ENCODE assay signal across 19 cellular contexts in the genomic region with DNA sequence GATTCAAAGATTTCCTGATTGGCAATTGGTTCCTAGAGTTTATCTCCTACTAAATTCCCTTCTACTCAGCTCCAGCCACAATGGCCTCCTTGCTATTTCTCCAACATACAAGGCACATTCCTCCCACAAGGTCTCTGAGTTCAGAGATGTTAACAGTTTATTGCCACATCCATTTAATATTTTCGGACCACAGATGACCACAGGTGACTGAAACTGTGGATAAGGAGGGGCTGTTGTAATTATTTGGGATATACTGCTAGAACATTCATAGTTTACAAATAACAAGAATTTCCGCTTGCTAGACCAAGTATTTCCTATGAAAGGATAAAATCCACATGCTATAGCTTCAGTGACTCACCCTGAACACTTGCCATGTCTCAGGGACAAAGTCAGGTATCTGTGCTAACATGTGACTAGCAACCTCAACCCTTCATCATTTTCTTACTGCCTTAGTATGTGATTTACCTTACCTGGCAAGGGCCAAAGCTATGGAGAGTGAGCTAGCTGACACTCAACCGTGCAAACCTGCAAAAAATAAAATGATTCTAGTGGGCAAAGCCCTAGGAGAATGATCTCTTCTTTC.
DNase-seq lines count a peak whose midpoint lies in the region; ATAC-seq, FAIRE-seq and TF ChIP-seq lines count a peak whose summit lies in the region.
"Had no signal": no experiment of that assay in that cellular context is flagged by ENCODE, and none has a peak within 500 bp of the region (broad histone marks: within the 10 kb centered on the region; RNA-seq: fewer than 3 reads in every experiment).

No MANE protein-coding gene starts in this region.

- H3K9me3 ChIP-seq in HepG2 (ENCODE audit: low read length) (no peaks in the 10 kb centered on the region), right lobe of liver (no peaks in the 10 kb centered on the region)
- H3K9me3 ChIP-seq: tibial nerve had no signal

- DNase-seq in HepG2 (ENCODE audit: low spot score) (no peak), right lobe of liver (no peak), RWPE1 (ENCODE audit: low spot score) (peak; percentile 8), epithelial cell of prostate (ENCODE audit: low read depth, low spot score) (no peak), ACHN (no peak)
- no peak for DNase-seq in stimulated activated CD4-positive, alpha-beta T cell treated with anti-CD3 and anti-CD28 coated beads, Interleukin-4, amount 100 ng/mL, for 1 hour
- DNase-seq: activated CD4-positive, alpha-beta T cell treated with anti-CD3 and anti-CD28 coated beads, Interleukin-2, amount 50 U/mL, for 1 hour; activated T-cell treated with anti-CD3 and anti-CD28 coated beads, Interleukin-2, amount 50 U/mL, for 1 hour; DMS79 treated with DMSO at 0.1 percent for 48 hours; NCI-H1048; NCI-H2081; occipital lobe; right cardiac atrium; stimulated activated naive CD4-positive, alpha-beta T cell had no signal

- H3K9me3 Mint-ChIP-seq in stimulated activated naive CD8-positive, alpha-beta T cell treated with anti-CD3 and anti-CD28 coated beads, Interleukin-15, Interleukin-2, amounts not matched to agents 100 ng/mL and 50 ng/mL, for 24 hours = no peaks in the 10 kb centered on the region
- H3K9me3 Mint-ChIP-seq: central memory CD8-positive, alpha-beta T cell had no signal

- TF ChIP-seq CTCF in HepG2 (CRISPR knock-in tag; IDR thresholded peaks at IDR 0.05) = no peak
- no peak for TF ChIP-seq CTCF in right lobe of liver (IDR thresholded peaks at IDR 0.05)
- TF ChIP-seq CTCF in RWPE1 (conservative IDR thresholded peaks at IDR 0.05; ENCODE audit: low read depth) = no peak

- peaks cover 71% of the 10 kb centered on the region for H3K4me1 Mint-ChIP-seq in stimulated activated naive CD8-positive, alpha-beta T cell treated with anti-CD3 and anti-CD28 coated beads, Interleukin-15, Interleukin-2, amounts not matched to agents 100 ng/mL and 50 ng/mL, for 24 hours (ENCODE audit: low read depth)

- H3K4me3 ChIP-seq in HepG2 (replicated peaks in 1 of 3; ENCODE audit: insufficient read depth in 1 of 3, low read depth in 2 of 3, low read length in 3 of 3) = no peak overlapping the region
- no peak overlapping the region for H3K4me3 ChIP-seq in right lobe of liver
- H3K4me3 ChIP-seq: tibial nerve had no signal

- no peak overlapping the region for H3K9ac ChIP-seq in HepG2 (ENCODE audit: insufficient read depth, low read depth, low read length)

- intact Hi-C loops in HepG2 (cut with micrococcal nuclease; ENCODE audit: unreplicated experiment) = no loop called here
- intact Hi-C loops in right lobe of liver (cut with DNase I) = no loop called here

- POLR2A ChIA-PET in HepG2 (lab: Yijun Ruan, JAX) = interaction anchor here (0.8 to 1.3 kb wide), 2 partner anchors 24 to 185 kb away, joined by 3 read pairs; partner anchors contain the start of gene UCHL3
- POLR2A ChIA-PET in RWPE1 (lab: Yijun Ruan, JAX; ENCODE audit: low non-redundant PET) = interaction anchor here (1.0 kb wide), 1 partner anchor 118 kb away, joined by 3 read pairs; the partner anchor contains the start of gene TBC1D4

- FAIRE-seq in HepG2 (lab: Jason Lieb, UNC) = no peak
- FAIRE-seq: islet of Langerhans had no signal

- H2AFZ ChIP-seq in HepG2 (ENCODE audit: low read length) = no peak overlapping the region

- H3K4me2 ChIP-seq in HepG2 (ENCODE audit: low read depth, low read length) = no peak overlapping the region

- CTCF ChIA-PET in HepG2 (lab: Yijun Ruan, JAX; ENCODE audit: low intra/inter-chr PET ratio, low total read pairs) = no interaction called here
- CTCF ChIA-PET in RWPE1 (lab: Yijun Ruan, JAX) = interaction anchor here (0.8 kb wide), 1 partner anchor 114 kb away, joined by 3 read pairs; no protein-coding TSS in a partner anchor

- no peaks in the 10 kb centered on the region for H3K36me3 Mint-ChIP-seq in stimulated activated naive CD8-positive, alpha-beta T cell treated with anti-CD3 and anti-CD28 coated beads, Interleukin-15, Interleukin-2, amounts not matched to agents 100 ng/mL and 50 ng/mL, for 24 hours (ENCODE audit: low read depth)

- BruUV-seq in HepG2 (replicated peaks; lab: Mats Ljungman, UMichigan) = no TSS peak

- in situ Hi-C loops in HepG2 (cut with HindIII; ENCODE audit: extremely low pct_ligation_motif_present, low pct_unique_long_range_greater_than_20kb) (no loop called here), ACHN (cut with HindIII; ENCODE audit: low pct_ligation_motif_present, low pct_unique_long_range_greater_than_20kb, low sequenced_read_pairs) (no loop called here)

- H3K4me3 Mint-ChIP-seq in stimulated activated naive CD8-positive, alpha-beta T cell treated with anti-CD3 and anti-CD28 coated beads, Interleukin-15, Interleukin-2, amounts not matched to agents 100 ng/mL and 50 ng/mL, for 24 hours = no peak overlapping the region
- H3K4me3 Mint-ChIP-seq: central memory CD8-positive, alpha-beta T cell had no signal

- H3K27me3 ChIP-seq in HepG2 (ENCODE audit: control insufficient read depth in 1 of 2, insufficient read depth in 2 of 2, low read length in 2 of 2) (no peaks in the 10 kb centered on the region), right lobe of liver (no peaks in the 10 kb centered on the region)
- H3K27me3 ChIP-seq: tibial nerve had no signal

- TF ChIP-seq RAD21 in HepG2 (CRISPR knock-in tag; IDR thresholded peaks at IDR 0.05) = no peak

- ATAC-seq in HepG2 (peak; percentile 21; the same call in 2 of the 3 replicates), right lobe of liver (no peak), GM21529 (IDR thresholded peaks at IDR 0.05; ENCODE audit: unreplicated experiment) (no peak)
- ATAC-seq: right cardiac atrium had no signal

- H3K36me3 ChIP-seq in HepG2 (replicated peaks in 1 of 2; ENCODE audit: control insufficient read depth in 1 of 2, insufficient read depth in 2 of 2, low read length in 2 of 2) = peaks cover 3 to 19% of the 10 kb centered on the region in 2 experiments; a peak in 4 of 5 replicates
- no peaks in the 10 kb centered on the region for H3K36me3 ChIP-seq in right lobe of liver

- H3K4me1 ChIP-seq in HepG2 (ENCODE audit: insufficient read depth, low read length) (peaks cover 69% of the 10 kb centered on the region), right lobe of liver (peaks cover 0 to 16% (median 0%) of the 10 kb centered on the region in 4 donors)

- no peaks in the 10 kb centered on the region for H3K27me3 Mint-ChIP-seq in stimulated activated naive CD8-positive, alpha-beta T cell treated with anti-CD3 and anti-CD28 coated beads, Interleukin-15, Interleukin-2, amounts not matched to agents 100 ng/mL and 50 ng/mL, for 24 hours
- H3K27me3 Mint-ChIP-seq: central memory CD8-positive, alpha-beta T cell had no signal

- H3K79me2 ChIP-seq in HepG2 (ENCODE audit: insufficient read depth, low read length) = peaks cover 62% of the 10 kb centered on the region

- TF ChIP-seq EP300 in HepG2 (IDR thresholded peaks at IDR 0.05; ENCODE audit: low read depth in 2 of 2, low read length in 2 of 2) (no peak), HepG2 (CRISPR knock-in tag; IDR thresholded peaks at IDR 0.05; ENCODE audit: borderline replicate concordance) (no peak)

- peaks cover 12% of the 10 kb centered on the region for H4K20me1 ChIP-seq in HepG2 (ENCODE audit: insufficient read depth, low read length)

- peak overlapping the region; percentile 91 for H3K27ac Mint-ChIP-seq in stimulated activated naive CD8-positive, alpha-beta T cell treated with anti-CD3 and anti-CD28 coated beads, Interleukin-15, Interleukin-2, amounts not matched to agents 100 ng/mL and 50 ng/mL, for 24 hours

- TF ChIP-seq POLR2A in HepG2 (IDR thresholded peaks at IDR 0.05; ENCODE audit: insufficient read depth in 1 of 2, low read depth in 2 of 2, low read length in 2 of 2) = no peak
- no peak for TF ChIP-seq POLR2A in right lobe of liver (IDR thresholded peaks at IDR 0.05)

- H3K27ac ChIP-seq in HepG2 (ENCODE audit: extremely low read length, insufficient read depth, low read length) (no peak overlapping the region), right lobe of liver (no peak overlapping the region), RWPE1 (no peak overlapping the region), epithelial cell of prostate (peak overlapping the region; percentile 63)
- H3K27ac ChIP-seq: tibial nerve had no signal

- WGBS in HepG2 (ENCODE audit: low lambda C conversion rate) = 93% methylated on average over 3 of the region's 3 CpGs
- WGBS in right lobe of liver (ENCODE audit: insufficient coverage, low coverage, low lambda C conversion rate, missing lambda C conversion rate) = 92% methylated on average over 3 of the region's 3 CpGs

TF ChIP-seq in HepG2, 621 proteins besides CTCF, POLR2A, EP300 and RAD21 (continues in another document):
- no peak for TF ChIP-seq ARNT2 (CRISPR knock-in tag; IDR thresholded peaks at IDR 0.05; ENCODE audit: low read depth)
- no peak for TF ChIP-seq NBN (conservative IDR thresholded peaks at IDR 0.05)
- no peak for TF ChIP-seq NR2F1 (CRISPR knock-in tag; IDR thresholded peaks at IDR 0.05)
- TF ChIP-seq NR2F2 (IDR thresholded peaks at IDR 0.05; ENCODE audit: borderline replicate concordance, low read depth) = no peak
- TF ChIP-seq ZSCAN31 (CRISPR knock-in tag; IDR thresholded peaks at IDR 0.05; ENCODE audit: low read depth) = no peak
- TF ChIP-seq, protein P1, sequence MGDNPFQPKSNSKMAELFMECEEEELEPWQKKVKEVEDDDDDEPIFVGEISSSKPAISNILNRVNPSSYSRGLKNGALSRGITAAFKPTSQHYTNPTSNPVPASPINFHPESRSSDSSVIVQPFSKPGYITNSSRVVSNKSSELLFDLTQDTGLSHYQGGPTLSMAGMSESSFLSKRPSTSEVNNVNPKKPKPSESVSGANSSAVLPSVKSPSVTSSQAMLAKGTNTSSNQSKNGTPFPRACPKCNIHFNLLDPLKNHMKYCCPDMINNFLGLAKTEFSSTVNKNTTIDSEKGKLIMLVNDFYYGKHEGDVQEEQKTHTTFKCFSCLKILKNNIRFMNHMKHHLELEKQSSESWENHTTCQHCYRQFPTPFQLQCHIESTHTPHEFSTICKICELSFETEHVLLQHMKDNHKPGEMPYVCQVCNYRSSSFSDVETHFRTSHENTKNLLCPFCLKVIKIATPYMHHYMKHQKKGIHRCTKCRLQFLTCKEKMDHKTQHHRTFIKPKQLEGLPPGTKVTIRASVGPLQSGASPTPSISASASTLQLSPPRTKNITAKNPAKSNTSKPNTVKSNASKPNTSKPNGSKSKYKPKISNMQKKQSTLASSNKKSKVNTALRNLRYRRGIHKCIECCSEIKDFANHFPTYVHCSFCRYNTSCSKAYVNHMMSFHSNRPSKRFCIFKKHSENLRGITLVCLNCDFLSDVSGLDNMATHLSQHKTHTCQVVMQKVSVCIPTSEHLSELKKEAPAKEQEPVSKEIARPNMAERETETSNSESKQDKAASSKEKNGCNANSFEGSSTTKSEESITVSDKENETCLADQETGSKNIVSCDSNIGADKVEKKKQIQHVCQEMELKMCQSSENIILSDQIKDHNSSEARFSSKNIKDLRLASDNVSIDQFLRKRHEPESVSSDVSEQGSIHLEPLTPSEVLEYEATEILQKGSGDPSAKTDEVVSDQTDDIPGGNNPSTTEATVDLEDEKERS (CRISPR knock-in tag; IDR thresholded peaks at IDR 0.05) = no peak
- TF ChIP-seq ZNF572 (CRISPR knock-in tag; IDR thresholded peaks at IDR 0.05) = no peak
- TF ChIP-seq SOX5 (CRISPR knock-in tag; IDR thresholded peaks at IDR 0.05; ENCODE audit: borderline replicate concordance) = no peak
- TF ChIP-seq HES4 (CRISPR knock-in tag; IDR thresholded peaks at IDR 0.05; ENCODE audit: borderline replicate concordance) = no peak
